Comparison of ENCODE assay signal across 8 cellular contexts in the genomic region with DNA sequence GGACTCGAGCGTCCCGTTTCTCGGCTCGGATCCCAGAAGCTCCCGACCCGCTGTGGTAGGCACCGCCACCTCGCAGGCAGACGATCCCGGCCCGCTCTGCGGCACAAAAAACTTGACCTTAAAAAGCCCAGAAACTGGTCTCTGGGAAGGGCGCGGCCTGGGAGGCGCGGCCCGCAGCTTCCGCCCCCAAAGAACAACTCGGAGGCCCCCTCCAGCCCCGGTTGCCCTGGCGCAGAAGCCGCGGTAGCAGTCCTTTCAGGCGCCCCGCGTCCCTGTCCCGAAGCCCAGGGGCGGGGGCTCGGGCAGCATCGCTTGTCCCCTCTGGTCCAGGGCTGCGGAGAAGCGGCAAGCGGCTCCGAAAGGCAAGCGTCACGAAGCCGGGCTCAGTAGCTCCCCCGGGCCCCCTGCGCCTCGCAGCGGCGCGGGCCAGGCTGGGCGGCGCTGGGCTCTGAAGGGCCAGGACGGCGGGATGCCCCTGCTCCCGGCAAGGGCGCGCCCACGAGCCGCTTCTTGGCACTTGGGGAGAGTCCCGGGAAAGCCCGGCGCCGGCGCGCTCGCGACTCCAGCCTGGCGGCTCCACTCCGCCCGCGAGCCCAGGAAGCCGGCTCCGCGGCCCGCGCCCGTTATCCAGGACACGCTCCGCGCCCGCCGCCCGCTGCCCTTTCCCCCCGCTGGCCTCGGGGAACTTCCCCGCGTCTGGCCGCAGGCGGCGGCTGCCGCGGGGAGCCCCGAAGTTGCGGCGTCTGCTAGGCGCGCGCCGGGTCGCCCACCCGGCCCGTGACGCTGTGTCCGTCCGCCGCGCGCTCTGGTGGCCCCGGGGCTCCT. TPM values are rescaled to one million over a fixed set of nuclear protein-coding genes. Genes with fewer than 3 reads are reported as not detected.
DNase-seq lines count a peak whose midpoint lies in the region; TF ChIP-seq lines count a peak whose summit lies in the region.

A gene with protein sequence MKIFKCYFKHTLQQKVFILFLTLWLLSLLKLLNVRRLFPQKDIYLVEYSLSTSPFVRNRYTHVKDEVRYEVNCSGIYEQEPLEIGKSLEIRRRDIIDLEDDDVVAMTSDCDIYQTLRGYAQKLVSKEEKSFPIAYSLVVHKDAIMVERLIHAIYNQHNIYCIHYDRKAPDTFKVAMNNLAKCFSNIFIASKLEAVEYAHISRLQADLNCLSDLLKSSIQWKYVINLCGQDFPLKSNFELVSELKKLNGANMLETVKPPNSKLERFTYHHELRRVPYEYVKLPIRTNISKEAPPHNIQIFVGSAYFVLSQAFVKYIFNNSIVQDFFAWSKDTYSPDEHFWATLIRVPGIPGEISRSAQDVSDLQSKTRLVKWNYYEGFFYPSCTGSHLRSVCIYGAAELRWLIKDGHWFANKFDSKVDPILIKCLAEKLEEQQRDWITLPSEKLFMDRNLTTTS (minus strand): TSS at position 98 of the 825 bp plus-strand sequence. CDS start 22,521 bp downstream, outside the sequence.

- no peaks in the 10 kb centered on the region for H3K9me3 ChIP-seq in sigmoid colon

- no peak for TF ChIP-seq POLR2A in sigmoid colon (IDR thresholded peaks at IDR 0.05)

- peak; percentile 10 for TF ChIP-seq CTCF in astrocyte of the cerebellum (IDR thresholded peaks at IDR 0.05; ENCODE audit: low read depth, low read length, missing control alignments)
- no peak for TF ChIP-seq CTCF in sigmoid colon (IDR thresholded peaks at IDR 0.05)

- H3K36me3 ChIP-seq in sigmoid colon = no peaks in the 10 kb centered on the region

- H3K27me3 ChIP-seq in sigmoid colon = no peaks in the 10 kb centered on the region

- peak within 1 kb of the TSS; percentile 94 to 96 (median 94) for H3K27ac ChIP-seq in sigmoid colon

- H3K4me1 ChIP-seq in sigmoid colon = peaks cover 0 to 57% (median 33%) of the 10 kb centered on the region in 4 donors

- intact Hi-C loops in sigmoid colon (cut with DNase I) = loop anchor here (2.0 to 10.0 kb wide), 4 partner anchors 184 to 622 kb away; a partner anchor contains a TSS

- in situ Hi-C loops in SK-MEL-5 (cut with HindIII; ENCODE audit: low pct_unique_long_range_greater_than_20kb, low sequenced_read_pairs) = no loop called here
- in situ Hi-C loops in astrocyte of the cerebellum (cut with HindIII; ENCODE audit: low sequenced_read_pairs) = no loop called here

- 0% methylated on average over 103 of the region's 103 CpGs for WGBS in sigmoid colon, 2 donors

- H3K4me3 ChIP-seq in astrocyte of the cerebellum (ENCODE audit: low read depth, low read length) = peak within 1 kb of the TSS; percentile 60
- peak within 1 kb of the TSS; percentile 53 to 92 (median 88) for H3K4me3 ChIP-seq in sigmoid colon

- TF ChIP-seq EP300 in sigmoid colon (IDR thresholded peaks at IDR 0.05) = no peak

- DNase-seq in NCI-H748 (lab: John Stamatoyannopoulos, UW; ENCODE audit: unreplicated experiment) (peak; percentile 57), NCI-H748 treated with DMSO at 0.1 percent for 48 hours (lab: John Stamatoyannopoulos, UW) (no peak), SK-MEL-5 (ENCODE audit: low read depth, low spot score) (peak; percentile 40), astrocyte of the cerebellum (ENCODE audit: low read depth) (no peak), hepatic stellate cell (ENCODE audit: low spot score) (peak; percentile 24), sigmoid colon (peak; percentile 72), NCI-H510A treated with DMSO at 0.1 percent for 48 hours (lab: John Stamatoyannopoulos, UW) (no peak), GDM1 (lab: John Stamatoyannopoulos, UW) (no peak)

RNA-seq across cellular contexts. Expression of the gene that starts here (rescaled TPM):
- total RNA-seq in SK-MEL-5 (2014; rRNA removed; shearing (Covaris generic)) = 0.75 and 1.1 TPM in 2 replicates
- polyA plus RNA-seq in SK-MEL-5 (2015; cell fraction: cytosol; rRNA removed) = 0.12 and 0.29 TPM in 2 replicates
- 1.2 TPM in 2 replicates for polyA plus RNA-seq in SK-MEL-5 (2015; cell fraction: nucleus; rRNA removed)
- total RNA-seq in sigmoid colon = 1 to 10 TPM; 1.4 to 3.2 (median 2.8) TPM
- polyA plus RNA-seq in sigmoid colon = 1 to 10 TPM in 2 of 3 donors, under 1 TPM in 1; 0.69 to 1.8 (median 1.1) TPM

Comparison
In these comparisons a context has a peak if more than half of its experiments do, and no peak if none do; other contexts are left out.
1. DNase-seq: peak in NCI-H748 (single experiment), SK-MEL-5 (single experiment), hepatic stellate cell (single experiment) and sigmoid colon (single experiment); none in NCI-H748 treated with DMSO at 0.1 percent for 48 hours (single experiment), astrocyte of the cerebellum (single experiment), NCI-H510A treated with DMSO at 0.1 percent for 48 hours (single experiment) and GDM1 (single experiment).